ENCODE assay signal across 18 cellular contexts in the genomic region with DNA sequence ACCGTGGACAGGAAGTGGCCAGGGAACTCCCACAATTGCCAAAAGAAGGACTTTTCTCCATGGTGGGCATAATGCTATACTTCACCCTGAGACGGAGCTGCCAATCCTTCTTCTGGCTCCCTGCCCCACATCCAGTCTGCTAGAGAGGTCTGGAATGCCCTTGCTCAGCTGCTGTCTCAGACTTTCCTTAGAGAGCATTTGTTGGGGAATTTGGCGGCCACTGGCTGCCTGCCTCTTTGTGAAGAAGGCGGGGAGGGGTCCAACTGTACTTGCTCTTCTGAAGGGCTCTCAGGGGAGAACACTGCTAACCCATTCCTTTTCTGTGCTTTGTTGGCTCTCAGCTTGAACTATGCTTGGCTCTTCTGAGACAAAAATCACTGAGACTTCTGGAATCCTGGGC.
DNase-seq lines count a peak whose midpoint lies in the region; ATAC-seq, FAIRE-seq and TF ChIP-seq lines count a peak whose summit lies in the region.
"Had no signal": no experiment of that assay in that cellular context is flagged by ENCODE, and none has a peak within 500 bp of the region (broad histone marks: within the 10 kb centered on the region; RNA-seq: fewer than 3 reads in every experiment).

No MANE protein-coding gene starts in this region.

- H3K4me3 ChIP-seq in sigmoid colon (no peak overlapping the region), kidney (ENCODE audit: low read length in 2 of 2) (no peak overlapping the region)
- H3K4me3 ChIP-seq: tibial artery had no signal

- H3K4me1 ChIP-seq in sigmoid colon (peaks cover 0 to 7% (median 0%) of the 10 kb centered on the region in 4 donors), kidney (ENCODE audit: control insufficient read depth in 1 of 2, insufficient read depth in 1 of 2, low read depth in 1 of 2, low read length in 2 of 2) (no peaks in the 10 kb centered on the region)

- peaks cover 35% of the 10 kb centered on the region for H3K4me1 Mint-ChIP-seq in activated CD4-positive, alpha-beta T cell treated with anti-CD3 and anti-CD28 coated beads for 36 hours
- peaks cover 50% of the 10 kb centered on the region for H3K4me1 Mint-ChIP-seq in activated naive CD8-positive, alpha-beta T cell treated with anti-CD3 and anti-CD28 coated beads, Interleukin-2, amount 50 U/mL, for 24 hours

- H3K36me3 ChIP-seq in sigmoid colon (no peaks in the 10 kb centered on the region), kidney (ENCODE audit: control insufficient read depth in 1 of 2, insufficient read depth in 2 of 2, low read length in 2 of 2) (no peaks in the 10 kb centered on the region)
- H3K36me3 ChIP-seq: tibial artery had no signal

- H3K27ac ChIP-seq in sigmoid colon = no peak overlapping the region
- H3K27ac ChIP-seq in kidney (ENCODE audit: low read depth in 2 of 2, low read length in 2 of 2) = no peak overlapping the region
- H3K27ac ChIP-seq: 22Rv1, tibial artery had no signal

- H3K27me3 Mint-ChIP-seq in activated CD4-positive, alpha-beta T cell treated with anti-CD3 and anti-CD28 coated beads for 36 hours = no peaks in the 10 kb centered on the region
- no peaks in the 10 kb centered on the region for H3K27me3 Mint-ChIP-seq in activated naive CD8-positive, alpha-beta T cell treated with anti-CD3 and anti-CD28 coated beads, Interleukin-2, amount 50 U/mL, for 24 hours

- no peak for ATAC-seq in activated CD4-positive, alpha-beta T cell treated with anti-CD3 and anti-CD28 coated beads for 36 hours
- ATAC-seq in activated naive CD8-positive, alpha-beta T cell treated with anti-CD3 and anti-CD28 coated beads, Interleukin-2, amount 50 U/mL, for 24 hours = no peak
- no peak for ATAC-seq in GM18520 (IDR thresholded peaks at IDR 0.05; ENCODE audit: unreplicated experiment)
- ATAC-seq: SK-N-SH treated with all-trans-retinoic acid at 6 μM for 48 hours had no signal

- no peak for TF ChIP-seq EP300 in sigmoid colon (IDR thresholded peaks at IDR 0.05)

- TF ChIP-seq POLR2A in sigmoid colon (IDR thresholded peaks at IDR 0.05) = no peak

- CTCF ChIA-PET in activated CD4-positive, alpha-beta T cell treated with anti-CD3 and anti-CD28 coated beads for 36 hours (lab: Charles Lee) = interaction anchor here (1.3 kb wide), 1 partner anchor 34 kb away, joined by 3 read pairs; no protein-coding TSS in a partner anchor

- POLR2A ChIA-PET in activated CD4-positive, alpha-beta T cell treated with anti-CD3 and anti-CD28 coated beads for 36 hours (lab: Charles Lee) = no interaction called here

- H3K36me3 Mint-ChIP-seq in activated CD4-positive, alpha-beta T cell treated with anti-CD3 and anti-CD28 coated beads for 36 hours (ENCODE audit: low read depth) = peaks cover 48% of the 10 kb centered on the region
- H3K36me3 Mint-ChIP-seq in activated naive CD8-positive, alpha-beta T cell treated with anti-CD3 and anti-CD28 coated beads, Interleukin-2, amount 50 U/mL, for 24 hours (ENCODE audit: low read depth) = peaks cover 56% of the 10 kb centered on the region

- no peaks in the 10 kb centered on the region for H3K9me3 ChIP-seq in sigmoid colon
- no peaks in the 10 kb centered on the region for H3K9me3 ChIP-seq in kidney (ENCODE audit: control insufficient read depth in 1 of 2, low read length in 2 of 2)
- H3K9me3 ChIP-seq: tibial artery had no signal

- no peaks in the 10 kb centered on the region for H3K27me3 ChIP-seq in sigmoid colon
- H3K27me3 ChIP-seq: tibial artery had no signal

- H3K4me3 Mint-ChIP-seq in activated CD4-positive, alpha-beta T cell treated with anti-CD3 and anti-CD28 coated beads for 36 hours = no peak overlapping the region
- H3K4me3 Mint-ChIP-seq in activated naive CD8-positive, alpha-beta T cell treated with anti-CD3 and anti-CD28 coated beads, Interleukin-2, amount 50 U/mL, for 24 hours = no peak overlapping the region
- H3K4me3 Mint-ChIP-seq: CD14-positive monocyte, immature natural killer cell had no signal

- peak overlapping the region; percentile 77 for H3K27ac Mint-ChIP-seq in activated CD4-positive, alpha-beta T cell treated with anti-CD3 and anti-CD28 coated beads for 36 hours
- peak overlapping the region; percentile 87 for H3K27ac Mint-ChIP-seq in activated naive CD8-positive, alpha-beta T cell treated with anti-CD3 and anti-CD28 coated beads, Interleukin-2, amount 50 U/mL, for 24 hours
- H3K27ac Mint-ChIP-seq: immature natural killer cell, progenitor cell of endocrine pancreas had no signal

- no peak for TF ChIP-seq CTCF in sigmoid colon (IDR thresholded peaks at IDR 0.05)
- no peak for TF ChIP-seq CTCF in kidney (IDR thresholded peaks at IDR 0.05; ENCODE audit: borderline replicate concordance, extremely low read depth, insufficient read depth)

- intact Hi-C loops in activated CD4-positive, alpha-beta T cell treated with anti-CD3 and anti-CD28 coated beads for 36 hours (cut with DNase I, micrococcal nuclease) = no loop called here
- intact Hi-C loops in sigmoid colon (cut with DNase I) = no loop called here
- intact Hi-C loops in kidney (cut with DNase I) = no loop called here

- H3K9ac ChIP-seq in kidney (ENCODE audit: low read length in 2 of 2) = no peak overlapping the region

- no peak for DNase-seq in activated CD4-positive, alpha-beta T cell treated with anti-CD3 and anti-CD28 coated beads for 36 hours
- DNase-seq in activated CD4-positive, alpha-beta T cell treated with anti-CD3 and anti-CD28 coated beads, Interleukin-2, amount 50 U/mL, for 48 hours = no peak
- DNase-seq in activated naive CD8-positive, alpha-beta T cell treated with anti-CD3 and anti-CD28 coated beads, Interleukin-2, amount 50 U/mL, for 24 hours = no peak
- DNase-seq in fibroblast of the conjunctiva (ENCODE audit: low read depth) (peak; percentile 16), sigmoid colon (peak; percentile 40), kidney (no peak), EL (no peak)
- DNase-seq: immature natural killer cell, Karpas-422, NCI-H1436, NCI-H510A, OCI-M1, tibial artery had no signal

- no peaks in the 10 kb centered on the region for H3K9me3 Mint-ChIP-seq in activated CD4-positive, alpha-beta T cell treated with anti-CD3 and anti-CD28 coated beads for 36 hours (ENCODE audit: low read depth)
- no peaks in the 10 kb centered on the region for H3K9me3 Mint-ChIP-seq in activated naive CD8-positive, alpha-beta T cell treated with anti-CD3 and anti-CD28 coated beads, Interleukin-2, amount 50 U/mL, for 24 hours
- H3K9me3 Mint-ChIP-seq: immature natural killer cell had no signal

- no peak for FAIRE-seq in kidney (lab: Jason Lieb, UNC)

- 69 to 83% methylated on average over 4 of the region's 4 CpGs for WGBS in sigmoid colon, 2 donors

Comparison
In these comparisons a context has a peak if more than half of its experiments do, and no peak if none do; other contexts are left out.
1. DNase-seq: peak in fibroblast of the conjunctiva (single experiment) and sigmoid colon (single experiment); none in activated CD4-positive, alpha-beta T cell treated with anti-CD3 and anti-CD28 coated beads for 36 hours (single experiment), activated CD4-positive, alpha-beta T cell treated with anti-CD3 and anti-CD28 coated beads, Interleukin-2, amount 50 U/mL, for 48 hours (0 of 2), activated naive CD8-positive, alpha-beta T cell treated with anti-CD3 and anti-CD28 coated beads, Interleukin-2, amount 50 U/mL, for 24 hours (single experiment), kidney (single experiment) and EL (single experiment).